Comparison of ENCODE assay signal across 8 cellular contexts in genomic region chr9:136372561-136373299, GRCh38. TPM values are rescaled to one million over a fixed set of nuclear protein-coding genes. Genes with fewer than 3 reads are reported as not detected.
DNase-seq lines count a peak whose midpoint lies in the region; ATAC-seq and TF ChIP-seq lines count a peak whose summit lies in the region.

No MANE protein-coding gene starts in this region.

- H3K27me3 ChIP-seq in adrenal gland, result no peaks in the 10 kb centered on the region

- H3K27ac ChIP-seq in adrenal gland, result peak overlapping the region in 3 of 5 donors; percentile 2 to 78 (median 37)

- WGBS in adrenal gland, 4 donors, result 17 to 37% (median 28%) methylated on average over 3 to 21 of the region's 21 CpGs

- H3K9me3 ChIP-seq in adrenal gland (replicated peaks in 1 of 3), result no peaks in the 10 kb centered on the region

- H3K4me3 ChIP-seq in LNCaP clone FGC (ENCODE audit: low read depth, low read length), result no peak overlapping the region
- peak overlapping the region in 1 of 4 donors; percentile 42 for H3K4me3 ChIP-seq in adrenal gland

- DNase-seq in DMS 273 (lab: John Stamatoyannopoulos, UW; ENCODE audit: unreplicated experiment) (peak; percentile 85), LNCaP clone FGC (ENCODE audit: low read depth) (peak; percentile 38), adrenal gland (peak in 5 of 7 donors; percentile 55 to 73 (median 64)), iris pigment epithelial cell (ENCODE audit: low read depth) (peak; percentile 80), NCI-H446 (lab: John Stamatoyannopoulos, UW) (no peak)
- peak; percentile 42 for DNase-seq in stimulated activated CD8-positive, alpha-beta memory T cell treated with anti-CD3 and anti-CD28 coated beads, Interleukin-4, amount 100 ng/mL, for 48 hours

- TF ChIP-seq CTCF in LNCaP clone FGC (IDR thresholded peaks at IDR 0.05; ENCODE audit: control insufficient read depth, extremely low read depth, insufficient read depth) (0 out of 2 replicates have a peak, but pooled peaks have one; percentile 6), adrenal gland (IDR thresholded peaks at IDR 0.05) (no peak)

- ATAC-seq in GM18861 (IDR thresholded peaks at IDR 0.05; ENCODE audit: unreplicated experiment), result no peak
- ATAC-seq in HG02759 (IDR thresholded peaks at IDR 0.05; ENCODE audit: unreplicated experiment), result no peak

- TF ChIP-seq POLR2A in adrenal gland (IDR thresholded peaks at IDR 0.05), result no peak

- intact Hi-C loops in adrenal gland (cut with DNase I), result no loop called here

- peaks cover 0 to 9% of the 10 kb centered on the region in 2 donors for H3K4me1 ChIP-seq in adrenal gland (replicated peaks in 1 of 2)

- peaks cover 0 to 4% of the 10 kb centered on the region in 2 donors for H3K36me3 ChIP-seq in adrenal gland (replicated peaks in 1 of 2)

RNA-seq across cellular contexts. Expression of gene CARD9, which starts 0.7 kb away (rescaled TPM):
- 1 to 10 TPM; 1.1 to 5.8 (median 4.0) TPM for total RNA-seq in adrenal gland
- 10 to 100 TPM in 1 of 3 donors, 1 to 10 TPM in 1, under 1 TPM in 1; 0.35 to 10.6 (median 5.7) TPM for polyA plus RNA-seq in adrenal gland

RNA-seq across cellular contexts. Expression of gene DNLZ, which starts 9.2 kb away (rescaled TPM):
- 10 to 100 TPM; 12.1 to 28.9 (median 18.3) TPM for total RNA-seq in adrenal gland
- 10 to 100 TPM in 2 of 3 donors, 1 to 10 TPM in 1; 3.1 to 20.5 (median 14.7) TPM for polyA plus RNA-seq in adrenal gland

RNA-seq across cellular contexts. Expression of gene SNAPC4, which starts 27.2 kb away (rescaled TPM):
- total RNA-seq in adrenal gland, result 10 to 100 TPM in 1 of 8 donors, 1 to 10 TPM in 7; 3.3 to 10.6 (median 5.6) TPM
- polyA plus RNA-seq in adrenal gland, result 10 to 100 TPM in 1 of 3 donors, 1 to 10 TPM in 2; 3.4 to 20.1 (median 8.3) TPM

RNA-seq across cellular contexts. Expression of gene ENTR1, which starts 37.7 kb away (rescaled TPM):
- 10 to 100 TPM; 13.3 to 48.1 (median 34.1) TPM for total RNA-seq in adrenal gland
- polyA plus RNA-seq in adrenal gland, result 10 to 100 TPM; 21.5 to 48.4 (median 35.6) TPM

RNA-seq across cellular contexts. Expression of gene PMPCA, which starts 37.7 kb away (rescaled TPM):
- total RNA-seq in adrenal gland, result 100 to 1,000 TPM in 1 of 8 donors, 10 to 100 TPM in 7; 43.4 to 100 (median 74.8) TPM
- 100 to 1,000 TPM in 2 of 3 donors, 10 to 100 TPM in 1; 99.8 to 138 (median 115) TPM for polyA plus RNA-seq in adrenal gland

Comparison
In these comparisons a context has a peak if more than half of its experiments do, and no peak if none do; other contexts are left out.
1. DNase-seq: peak in DMS 273 (single experiment), LNCaP clone FGC (single experiment), adrenal gland (5 of 7), iris pigment epithelial cell (single experiment) and stimulated activated CD8-positive, alpha-beta memory T cell treated with anti-CD3 and anti-CD28 coated beads, Interleukin-4, amount 100 ng/mL, for 48 hours (single experiment); none in NCI-H446 (0 of 2).